ENCODE assay signal across 36 cellular contexts in genomic region chr1:40837601-40838000, GRCh38.
"Had no signal": no experiment of that assay in that cellular context is flagged by ENCODE, and none has a peak within 500 bp of the region (broad histone marks: within the 10 kb centered on the region; RNA-seq: fewer than 3 reads in every experiment).

No MANE protein-coding gene starts in this region.

- H3K4me1 Mint-ChIP-seq: activated B cell treated with CpG ODN at 0.5 μM for 24 hours, brain had no signal

- ATAC-seq: activated CD8-positive, alpha-beta memory T cell treated with anti-CD3 and anti-CD28 coated beads, Interleukin-2, amount 10 ng/mL, durations not matched to agents 7 days and 5 days; activated naive CD8-positive, alpha-beta T cell treated with anti-CD3 and anti-CD28 coated beads, Interleukin-2, amount 50 U/mL, for 24 hours; PC-3; SK-N-SH treated with all-trans-retinoic acid at 6 μM for 48 hours had no signal

- H3K4me3 ChIP-seq: MG63, Peyer's patch had no signal

- H3K4me1 ChIP-seq: Peyer's patch had no signal

- H3K27ac Mint-ChIP-seq: activated B cell treated with CpG ODN at 0.5 μM for 24 hours; activated CD4-positive, alpha-beta memory T cell treated with anti-CD3 and anti-CD28 coated beads, Interleukin-2, amount 10 ng/mL, durations not matched to agents 7 days and 5 days; activated CD8-positive, alpha-beta memory T cell treated with anti-CD3 and anti-CD28 coated beads, Interleukin-2, amount 10 ng/mL, durations not matched to agents 7 days and 5 days; activated naive CD4-positive, alpha-beta T cell treated with anti-CD3 and anti-CD28 coated beads, Interleukin-2, amount 10 ng/mL, durations not matched to agents 7 days and 5 days; activated naive CD8-positive, alpha-beta T cell; activated naive CD8-positive, alpha-beta T cell treated with anti-CD3 and anti-CD28 coated beads, Interleukin-2, amount 50 U/mL, for 24 hours; brain had no signal

- H3K9me3 Mint-ChIP-seq: activated CD4-positive, alpha-beta memory T cell treated with anti-CD3 and anti-CD28 coated beads, Interleukin-2, amount 10 ng/mL, durations not matched to agents 7 days and 5 days; activated naive CD4-positive, alpha-beta T cell treated with anti-CD3 and anti-CD28 coated beads, Interleukin-2, amount 10 ng/mL, durations not matched to agents 7 days and 5 days; activated naive CD8-positive, alpha-beta T cell treated with anti-CD3 and anti-CD28 coated beads, Interleukin-2, amount 50 U/mL, for 24 hours had no signal

- H3K36me3 Mint-ChIP-seq: activated naive CD4-positive, alpha-beta T cell treated with anti-CD3 and anti-CD28 coated beads, Interleukin-2, amount 10 ng/mL, durations not matched to agents 7 days and 5 days; brain had no signal

- H3K27me3 Mint-ChIP-seq: activated CD8-positive, alpha-beta memory T cell treated with anti-CD3 and anti-CD28 coated beads, Interleukin-2, amount 10 ng/mL, durations not matched to agents 7 days and 5 days; activated naive CD8-positive, alpha-beta T cell; activated naive CD8-positive, alpha-beta T cell treated with anti-CD3 and anti-CD28 coated beads, Interleukin-2, amount 50 U/mL, for 24 hours; brain had no signal

- H3K27ac ChIP-seq: Peyer's patch, VCaP had no signal

- H3K4me3 Mint-ChIP-seq: activated B cell treated with CpG ODN at 0.5 μM for 24 hours; activated CD4-positive, alpha-beta memory T cell treated with anti-CD3 and anti-CD28 coated beads, Interleukin-2, amount 10 ng/mL, durations not matched to agents 7 days and 5 days; activated CD8-positive, alpha-beta memory T cell treated with anti-CD3 and anti-CD28 coated beads, Interleukin-2, amount 10 ng/mL, durations not matched to agents 7 days and 5 days; activated naive CD4-positive, alpha-beta T cell treated with anti-CD3 and anti-CD28 coated beads, Interleukin-2, amount 10 ng/mL, durations not matched to agents 7 days and 5 days; activated naive CD8-positive, alpha-beta T cell; activated naive CD8-positive, alpha-beta T cell treated with anti-CD3 and anti-CD28 coated beads, Interleukin-2, amount 50 U/mL, for 24 hours; brain had no signal

- H3K36me3 ChIP-seq: MG63, Peyer's patch had no signal

- H3K9me3 ChIP-seq: MG63, Peyer's patch had no signal

- H3K27me3 ChIP-seq: MG63, Peyer's patch had no signal

- DNase-seq: activated B cell treated with CpG ODN at 0.5 μM for 24 hours; activated CD4-positive, alpha-beta memory T cell treated with anti-CD3 and anti-CD28 coated beads, Interleukin-2, amount 10 ng/mL, durations not matched to agents 7 days and 5 days; activated CD4-positive, alpha-beta T cell treated with anti-CD3 and anti-CD28 coated beads for 48 hours; activated CD4-positive, CD25-positive, alpha-beta regulatory T cell treated with anti-CD3 and anti-CD28 coated beads, Interleukin-2, amount 50 U/mL, for 72 hours; activated CD8-positive, alpha-beta memory T cell treated with anti-CD3 and anti-CD28 coated beads for 24 hours; activated CD8-positive, alpha-beta memory T cell treated with anti-CD3 and anti-CD28 coated beads, Interleukin-2, amount 10 ng/mL, durations not matched to agents 7 days and 5 days; activated CD8-positive, alpha-beta memory T cell treated with anti-CD3 and anti-CD28 coated beads, Interleukin-2, amount 50 U/mL, for 48 hours; activated effector memory CD4-positive, alpha-beta T cell treated with Interleukin-2 at 50 U/mL for 16 hours; activated naive CD4-positive, alpha-beta T cell treated with anti-CD3 and anti-CD28 coated beads, Interleukin-2, amount 10 ng/mL, durations not matched to agents 7 days and 5 days; activated naive CD8-positive, alpha-beta T cell treated with anti-CD3 and anti-CD28 coated beads, Interleukin-2, amount 50 U/mL, for 24 hours; activated T-cell treated with anti-CD3 and anti-CD28 coated beads, Interleukin-2, amount 50 U/mL, for 48 hours; caudate nucleus; Kasumi-1; KG1; MG63; NCI-H1048; NCI-H1105 treated with DMSO at 0.1 percent for 48 hours; NCI-H1436; NCI-H1694; NCI-H1930; NCI-H2081 treated with DMSO at 0.1 percent for 48 hours; NCI-H226; NCI-H446 treated with DMSO at 0.1 percent for 48 hours; NCI-H524; NK-92 treated with Interleukin-12 subunit alpha and Interleukin-12 subunit beta, amount 100 ng/mL, for 24 hours; PC-3; Peyer's patch; RPMI8226; SIG-M5; T-helper 1 cell; T-helper 2 cell; T-helper 9 cell had no signal
